ENCODE assay signal across 8 cellular contexts in the genomic region with DNA sequence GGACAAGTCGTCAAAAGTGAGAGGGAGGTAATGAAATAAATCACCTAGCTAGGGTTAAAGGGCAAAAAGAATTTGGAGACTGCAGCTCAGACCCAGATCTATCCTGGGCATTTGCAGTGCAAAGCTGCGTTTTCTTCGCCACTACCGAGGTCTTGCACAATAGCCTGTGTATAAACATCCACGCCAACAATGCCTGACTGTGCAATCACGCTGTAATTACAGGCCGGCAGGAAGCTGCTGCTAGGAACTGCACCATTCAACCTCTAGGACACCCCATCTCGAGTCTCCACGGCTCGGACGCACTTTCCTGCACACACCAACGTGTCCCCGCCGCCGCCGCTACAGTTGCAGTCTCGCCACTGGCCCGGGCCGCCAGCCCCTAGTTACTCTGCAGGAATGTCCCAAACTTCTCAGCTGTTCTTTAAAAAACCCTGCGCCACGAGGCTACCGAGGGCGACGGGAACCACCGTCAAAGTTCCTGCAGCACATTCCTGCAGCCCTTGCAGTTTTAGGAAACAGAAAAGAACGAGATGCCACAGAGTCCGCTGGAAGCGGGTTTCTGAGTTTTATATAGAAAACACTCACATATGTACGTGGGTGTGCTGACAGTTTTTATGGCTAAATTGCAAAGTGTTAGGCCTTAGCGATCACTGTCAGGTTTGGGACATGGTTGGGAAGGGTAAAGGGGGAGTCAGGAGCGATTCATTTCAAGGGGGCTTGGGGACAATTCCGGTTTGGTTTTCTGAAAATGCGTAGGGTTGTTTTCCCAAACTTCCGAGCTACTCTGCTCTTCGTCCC.
DNase-seq lines count a peak whose midpoint lies in the region; ATAC-seq and TF ChIP-seq lines count a peak whose summit lies in the region.

No MANE protein-coding gene starts in this region.

- ATAC-seq in GM21825 (IDR thresholded peaks at IDR 0.05; ENCODE audit: unreplicated experiment), result peak; percentile 30

- peak in 12 of 14 donors; percentile 14 to 70 (median 48) for DNase-seq in C1 segment of cervical spinal cord (lab: John Stamatoyannopoulos, UW)
- DNase-seq in NOMO-1 (lab: John Stamatoyannopoulos, UW; ENCODE audit: unreplicated experiment in 2 of 2), result peak; percentile 90 to 96
- peak; percentile 83 for DNase-seq in activated CD8-positive, alpha-beta memory T cell treated with anti-CD3 and anti-CD28 coated beads, Interleukin-2, amount 50 U/mL, for 48 hours
- peak; percentile 92 for DNase-seq in epithelial cell of esophagus (ENCODE audit: low read depth)
- peak; percentile 42 for DNase-seq in stimulated activated naive CD4-positive, alpha-beta T cell treated with Interleukin-2 at 50 U/mL for 16 hours (lab: John Stamatoyannopoulos, UW)
- DNase-seq in NCI-H2107 (lab: John Stamatoyannopoulos, UW), result no peak

- H3K4me1 ChIP-seq in mononuclear cell (ENCODE audit: insufficient read depth, low read length), result peaks cover 47% of the 10 kb centered on the region

- TF ChIP-seq CTCF in epithelial cell of esophagus (IDR thresholded peaks at IDR 0.05; ENCODE audit: insufficient read depth, low read depth, low read length, missing control alignments), result peak; percentile 21

- H3K9me3 ChIP-seq in mononuclear cell (ENCODE audit: low read depth, low read length), result no peaks in the 10 kb centered on the region

- H3K4me3 ChIP-seq in epithelial cell of esophagus (ENCODE audit: low read length) (peak overlapping the region; percentile 63), mononuclear cell (ENCODE audit: low read length) (peak overlapping the region; percentile 63)

- H3K27me3 ChIP-seq in mononuclear cell (ENCODE audit: insufficient read depth, low read length), result no peaks in the 10 kb centered on the region
